11 cellular contexts compared by ENCODE assay signal in the genomic region with DNA sequence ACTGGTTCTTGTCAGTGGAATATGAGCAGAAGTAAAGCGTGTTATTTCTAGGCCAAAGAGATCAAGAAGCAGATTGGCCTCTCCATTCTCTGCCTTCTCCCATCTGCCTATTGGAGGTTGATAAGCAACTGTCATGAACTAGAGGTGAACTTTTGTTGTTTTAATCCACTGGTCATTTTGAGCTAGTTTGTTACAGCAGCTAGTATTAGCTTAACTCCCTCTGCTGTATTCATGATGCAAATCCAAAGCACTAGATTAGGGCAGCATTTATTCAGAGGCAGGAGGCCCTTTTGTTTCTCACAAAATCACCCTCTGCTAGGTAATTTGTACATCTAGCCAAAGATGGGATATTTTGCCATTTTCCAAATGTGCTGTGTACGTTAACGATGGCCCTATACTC.
"Had no signal": no experiment of that assay in that cellular context is flagged by ENCODE, and none has a peak within 500 bp of the region (broad histone marks: within the 10 kb centered on the region; RNA-seq: fewer than 3 reads in every experiment).

No MANE protein-coding gene starts in this region.

- H3K36me3 ChIP-seq: HAP-1 had no signal

- ATAC-seq: GM23338, HCT116 had no signal

- H3K4me3 ChIP-seq: GM23248, GM23338, HAP-1 had no signal

- FAIRE-seq: H1, H54 had no signal

- H3K27ac ChIP-seq: GM23248 had no signal

- H3K4me3 Mint-ChIP-seq: GM23338, H9, HFFc6 had no signal

- H3K27ac Mint-ChIP-seq: GM23338, H9, HFFc6 had no signal

- H3K9me3 ChIP-seq: HAP-1 had no signal

- H3K9ac ChIP-seq: GM23248 had no signal

- H3K9me3 Mint-ChIP-seq: GM23338 had no signal

- H3K4me2 ChIP-seq: GM23338 had no signal

- H2AFZ ChIP-seq: GM23248, GM23338 had no signal

- DNase-seq: GM23248, GOT3, H7, H9, HCEC 1CT, HFFc6 had no signal
